9 cellular contexts compared by ENCODE assay signal in genomic region chr16:88535181-88535856, GRCh38. TPM values are rescaled to one million over a fixed set of nuclear protein-coding genes. Genes with fewer than 3 reads are reported as not detected.
DNase-seq lines count a peak whose midpoint lies in the region; ATAC-seq and TF ChIP-seq lines count a peak whose summit lies in the region.
"Had no signal": no experiment of that assay in that cellular context is flagged by ENCODE, and none has a peak within 500 bp of the region (broad histone marks: within the 10 kb centered on the region; RNA-seq: fewer than 3 reads in every experiment).

No MANE protein-coding gene starts in this region.

- no peaks in the 10 kb centered on the region for H3K9me3 ChIP-seq in KOPT-K1 (ENCODE audit: insufficient read depth, low read length, poor library complexity, severe bottlenecking)
- H3K9me3 ChIP-seq in effector memory CD4-positive, alpha-beta T cell (ENCODE audit: control insufficient read depth, low read length): no peaks in the 10 kb centered on the region
- H3K9me3 ChIP-seq: SK-N-SH had no signal

- H3K27ac Mint-ChIP-seq in natural killer cell: peak overlapping the region; percentile 52 to 77

- H3K27ac ChIP-seq in KOPT-K1 (ENCODE audit: low read depth, low read length, poor library complexity, severe bottlenecking): peak overlapping the region; percentile 14
- H3K27ac ChIP-seq in effector memory CD4-positive, alpha-beta T cell (ENCODE audit: insufficient read depth, low read length, poor library complexity, severe bottlenecking): no peak overlapping the region

- peaks cover 9% of the 10 kb centered on the region for H3K4me1 ChIP-seq in effector memory CD4-positive, alpha-beta T cell (ENCODE audit: control insufficient read depth, insufficient read depth, low read length, poor library complexity, severe bottlenecking)

- H3K9me3 Mint-ChIP-seq in natural killer cell: no peaks in the 10 kb centered on the region

- DNase-seq in AG10803 (ENCODE audit: low read depth) (no peak), natural killer cell (no peak), SHP77 treated with DMSO at 0.1 percent for 48 hours (lab: John Stamatoyannopoulos, UW) (no peak), NOMO-1 (lab: John Stamatoyannopoulos, UW; ENCODE audit: unreplicated experiment in 2 of 2) (no peak), GM19240 (ENCODE audit: insufficient read length, low spot score) (no peak)
- no peak for DNase-seq in effector memory CD4-positive, alpha-beta T cell
- no peak for DNase-seq in effector CD4-positive, alpha-beta T cell
- DNase-seq: SK-N-SH had no signal

- no peaks in the 10 kb centered on the region for H3K36me3 ChIP-seq in KOPT-K1 (ENCODE audit: insufficient read depth, low read length)
- no peaks in the 10 kb centered on the region for H3K36me3 ChIP-seq in effector memory CD4-positive, alpha-beta T cell (ENCODE audit: control insufficient read depth, insufficient read depth, low read length)

- no peaks in the 10 kb centered on the region for H3K27me3 Mint-ChIP-seq in natural killer cell (ENCODE audit: low read depth in 2 of 2)

- H3K4me3 Mint-ChIP-seq in natural killer cell: peak overlapping the region; percentile 35

- TF ChIP-seq CTCF in AG10803 (conservative IDR thresholded peaks at IDR 0.05; ENCODE audit: low read length): no peak
- TF ChIP-seq CTCF in natural killer cell (IDR thresholded peaks at IDR 0.05): no peak

- H3K27me3 ChIP-seq in effector memory CD4-positive, alpha-beta T cell (replicated peaks; ENCODE audit: control insufficient read depth, insufficient read depth, low read length, poor library complexity, severe bottlenecking): peaks cover 6% of the 10 kb centered on the region

- no peak for ATAC-seq in natural killer cell

- peaks cover 0 to 53% of the 10 kb centered on the region in 2 donors for H3K4me1 Mint-ChIP-seq in natural killer cell

- H3K4me3 ChIP-seq in AG10803 (ENCODE audit: low read length): peak overlapping the region; percentile 58
- peak overlapping the region; percentile 45 for H3K4me3 ChIP-seq in effector memory CD4-positive, alpha-beta T cell (ENCODE audit: insufficient read depth, low read depth, low read length, poor library complexity, severe bottlenecking)

- no peaks in the 10 kb centered on the region for H3K36me3 Mint-ChIP-seq in natural killer cell

- intact Hi-C loops in natural killer cell (cut with micrococcal nuclease): no loop called here

RNA-seq across cellular contexts. Expression of gene ZC3H18, which starts 34.9 kb away (rescaled TPM):
- total RNA-seq in natural killer cell: 100 to 1,000 TPM; 125 to 130 (median 126) TPM
